In genomic region chr11:112302226-112302868, GRCh38 we compare ENCODE assay signal across 11 cellular contexts. TPM values are rescaled to one million over a fixed set of nuclear protein-coding genes. Genes with fewer than 3 reads are reported as not detected.
DNase-seq lines count a peak whose midpoint lies in the region; ATAC-seq and TF ChIP-seq lines count a peak whose summit lies in the region.
"Had no signal": no experiment of that assay in that cellular context is flagged by ENCODE, and none has a peak within 500 bp of the region (broad histone marks: within the 10 kb centered on the region; RNA-seq: fewer than 3 reads in every experiment).

No MANE protein-coding gene starts in this region.

- no peak overlapping the region for H3K4me3 ChIP-seq in A673 (ENCODE audit: low read depth, low read length, poor library complexity, severe bottlenecking)
- no peak overlapping the region for H3K4me3 ChIP-seq in vagina

- peaks cover 15% of the 10 kb centered on the region for H3K4me1 Mint-ChIP-seq in activated CD8-positive, alpha-beta T cell treated with anti-CD3 and anti-CD28 coated beads for 36 hours (ENCODE audit: low read depth)

- H3K27ac ChIP-seq in A673 (ENCODE audit: low read depth, low read length, poor library complexity, severe bottlenecking), result peak overlapping the region; percentile 82
- no peak overlapping the region for H3K27ac ChIP-seq in vagina
- H3K27ac ChIP-seq: neutrophil had no signal

- CTCF ChIA-PET in A673 (lab: Charles Lee), result interaction anchor here (0.6 to 0.7 kb wide), 2 partner anchors 23 to 987 kb away, joined by 3 to 4 read pairs; no protein-coding TSS in a partner anchor
- CTCF ChIA-PET in HEK293T (lab: Yijun Ruan, JAX), result no interaction called here
- CTCF ChIA-PET in activated CD8-positive, alpha-beta T cell treated with anti-CD3 and anti-CD28 coated beads for 36 hours (lab: Charles Lee), result no interaction called here

- no peak for TF ChIP-seq POLR2A in vagina (IDR thresholded peaks at IDR 0.05)

- no peak overlapping the region for H3K4me3 Mint-ChIP-seq in activated CD8-positive, alpha-beta T cell treated with anti-CD3 and anti-CD28 coated beads for 36 hours

- no peaks in the 10 kb centered on the region for H3K27me3 Mint-ChIP-seq in activated CD8-positive, alpha-beta T cell treated with anti-CD3 and anti-CD28 coated beads for 36 hours

- H3K9me3 ChIP-seq in A673 (ENCODE audit: low read depth, low read length, poor library complexity, severe bottlenecking), result no peaks in the 10 kb centered on the region
- H3K9me3 ChIP-seq in vagina, result no peaks in the 10 kb centered on the region
- H3K9me3 ChIP-seq: neutrophil had no signal

- H3K36me3 ChIP-seq in A673 (ENCODE audit: insufficient read depth, low read length, poor library complexity, severe bottlenecking) (peaks cover under 1% of the 10 kb centered on the region), vagina (no peaks in the 10 kb centered on the region)
- H3K36me3 ChIP-seq: neutrophil had no signal

- BruUV-seq in A673 (replicated peaks; lab: Mats Ljungman, UMichigan), result TSS peak; percentile 78

- intact Hi-C loops in A673 (cut with micrococcal nuclease; ENCODE audit: unreplicated experiment), result no loop called here
- intact Hi-C loops in activated CD8-positive, alpha-beta T cell treated with anti-CD3 and anti-CD28 coated beads for 36 hours (cut with micrococcal nuclease), result no loop called here
- intact Hi-C loops in left colon (cut with DNase I, micrococcal nuclease), result no loop called here
- intact Hi-C loops in vagina (cut with DNase I), result no loop called here

- peaks cover 71% of the 10 kb centered on the region for H3K4me1 ChIP-seq in A673 (ENCODE audit: insufficient read depth, low read length, poor library complexity, severe bottlenecking)
- H3K4me1 ChIP-seq in vagina, result peaks cover 18% of the 10 kb centered on the region

- peak; percentile 61 for DNase-seq in A673 (ENCODE audit: low spot score)
- peak; percentile 17 for DNase-seq in HEK293T (ENCODE audit: extremely low spot score)
- no peak for DNase-seq in activated CD8-positive, alpha-beta T cell treated with anti-CD3 and anti-CD28 coated beads for 36 hours
- DNase-seq in left colon, result no peak
- no peak for DNase-seq in vagina (ENCODE audit: extremely low spot score in 2 of 2)
- no peak for DNase-seq in NCI-H2029 (lab: John Stamatoyannopoulos, UW)
- DNase-seq: activated CD4-positive, CD25-positive, alpha-beta regulatory T cell; NCI-H526 treated with DMSO at 0.1 percent for 48 hours had no signal

- no peak for ATAC-seq in activated CD8-positive, alpha-beta T cell treated with anti-CD3 and anti-CD28 coated beads for 36 hours
- peak; percentile 24 for ATAC-seq in left colon
- ATAC-seq in GM21619 (IDR thresholded peaks at IDR 0.05; ENCODE audit: unreplicated experiment), result no peak
- ATAC-seq in GM21423 (IDR thresholded peaks at IDR 0.05; ENCODE audit: unreplicated experiment), result no peak

- H3K9me3 Mint-ChIP-seq in activated CD8-positive, alpha-beta T cell treated with anti-CD3 and anti-CD28 coated beads for 36 hours, result no peaks in the 10 kb centered on the region

- no peaks in the 10 kb centered on the region for H3K36me3 Mint-ChIP-seq in activated CD8-positive, alpha-beta T cell treated with anti-CD3 and anti-CD28 coated beads for 36 hours (ENCODE audit: low read depth)

- no peaks in the 10 kb centered on the region for H3K27me3 ChIP-seq in A673 (replicated peaks; ENCODE audit: insufficient read depth, low read depth, low read length, poor library complexity)
- H3K27me3 ChIP-seq in vagina, result no peaks in the 10 kb centered on the region
- H3K27me3 ChIP-seq: neutrophil had no signal

- H3K27ac Mint-ChIP-seq in activated CD8-positive, alpha-beta T cell treated with anti-CD3 and anti-CD28 coated beads for 36 hours, result peak overlapping the region; percentile 24

- TF ChIP-seq CTCF in A673 (conservative IDR thresholded peaks at IDR 0.05; ENCODE audit: low read depth, low read length) (no peak), vagina (IDR thresholded peaks at IDR 0.05) (no peak)
- no peak for TF ChIP-seq CTCF in activated CD8-positive, alpha-beta T cell treated with anti-CD3 and anti-CD28 coated beads for 36 hours (IDR thresholded peaks at IDR 0.05)

- POLR2A ChIA-PET in A673 (lab: Charles Lee; ENCODE audit: low non-redundant PET) (no interaction called here), HEK293T (lab: Yijun Ruan, JAX) (no interaction called here)
- POLR2A ChIA-PET in activated CD8-positive, alpha-beta T cell treated with anti-CD3 and anti-CD28 coated beads for 36 hours (lab: Charles Lee), result no interaction called here

TF ChIP-seq in HEK293T, 16 proteins besides CTCF, POLR2A, EP300 and RAD21:
- TF ChIP-seq L3MBTL2 (conservative IDR thresholded peaks at IDR 0.05) (no peak), PKNOX1 (IDR thresholded peaks at IDR 0.05) (peak; percentile 31)
TF ChIP-seq in HEK293T: peak in this region for 1.

RNA-seq across cellular contexts. Expression of gene PLET1, which starts 41.7 kb away (rescaled TPM):
- total RNA-seq in A673 (2021), result not detected in 2 replicates
- total RNA-seq in activated CD8-positive, alpha-beta T cell treated with anti-CD3 and anti-CD28 coated beads for 36 hours, result not detected
- total RNA-seq in left colon, result not detected
- total RNA-seq in vagina, result not detected

Comparison
In these comparisons a context has a peak if more than half of its experiments do, and no peak if none do; other contexts are left out.
1. DNase-seq: peak in A673 (single experiment) and HEK293T (single experiment); none in activated CD8-positive, alpha-beta T cell treated with anti-CD3 and anti-CD28 coated beads for 36 hours (single experiment), left colon (0 of 2), vagina (0 of 2) and NCI-H2029 (single experiment).